ENCODE assay signal across 8 cellular contexts in genomic region chr2:118774458-118775133, GRCh38.
DNase-seq lines count a peak whose midpoint lies in the region; ATAC-seq and TF ChIP-seq lines count a peak whose summit lies in the region.

No MANE protein-coding gene starts in this region.

- H3K4me1 ChIP-seq in H9 (ENCODE audit: insufficient read depth, low read length): no peaks in the 10 kb centered on the region
- peaks cover 4% of the 10 kb centered on the region for H3K4me1 ChIP-seq in neural progenitor cell

- TF ChIP-seq CTCF in H9 (conservative IDR thresholded peaks at IDR 0.05): no peak
- no peak for TF ChIP-seq CTCF in WERI-Rb-1 (IDR thresholded peaks at IDR 0.05; ENCODE audit: low read depth, low read length)
- no peak for TF ChIP-seq CTCF in fibroblast of the aortic adventitia (IDR thresholded peaks at IDR 0.05; ENCODE audit: insufficient read depth, low read length)
- no peak for TF ChIP-seq CTCF in neural progenitor cell (IDR thresholded peaks at IDR 0.05)

- H3K9ac ChIP-seq in H9 (ENCODE audit: extremely low read depth, insufficient read length, low read length) (peak overlapping the region; percentile 9), neural progenitor cell (no peak overlapping the region)

- H3K4me3 Mint-ChIP-seq in H9 (peak overlapping the region; percentile 60 to 78), neural progenitor cell (peak overlapping the region; percentile 63)

- no peaks in the 10 kb centered on the region for H3F3A ChIP-seq in neural progenitor cell (ENCODE audit: low read depth)

- H3K4me2 ChIP-seq in H9 (ENCODE audit: insufficient read depth, insufficient read length, low read length): peak overlapping the region; percentile 95
- peak overlapping the region; percentile 94 for H3K4me2 ChIP-seq in neural progenitor cell

- H3K27ac Mint-ChIP-seq in H9 (no peak overlapping the region), neural progenitor cell (no peak overlapping the region)

- no peak overlapping the region for H3K56ac ChIP-seq in H9 (ENCODE audit: insufficient read length, low read depth, low read length)

- no peak overlapping the region for H2AK5ac ChIP-seq in H9 (ENCODE audit: insufficient read length, low read length)

- H3K27ac ChIP-seq in H9 (ENCODE audit: insufficient read length, low read depth, low read length): no peak overlapping the region
- no peak overlapping the region for H3K27ac ChIP-seq in WERI-Rb-1
- no peak overlapping the region for H3K27ac ChIP-seq in neural progenitor cell

- no peaks in the 10 kb centered on the region for H3K36me3 ChIP-seq in WERI-Rb-1
- H3K36me3 ChIP-seq in neural progenitor cell: no peaks in the 10 kb centered on the region

- no peak for ATAC-seq in HG02763 (IDR thresholded peaks at IDR 0.05; ENCODE audit: unreplicated experiment)

- no peak overlapping the region for H2BK12ac ChIP-seq in H9 (ENCODE audit: insufficient read length, low read depth, low read length)

- H3K36me3 Mint-ChIP-seq in H9 (ENCODE audit: insufficient read depth in 1 of 3, low read depth in 3 of 3) (no peaks in the 10 kb centered on the region), neural progenitor cell (no peaks in the 10 kb centered on the region)

- WGBS in H9 (ENCODE audit: extremely low coverage, insufficient read length, low lambda C conversion rate): no CpG with 5 or more reads among the region's 45 CpGs

- H3K27me3 Mint-ChIP-seq in H9 (ENCODE audit: low read depth) (peaks cover 82% of the 10 kb centered on the region), neural progenitor cell (ENCODE audit: insufficient read depth, low read depth) (peaks cover 9% of the 10 kb centered on the region)

- H3K4me1 Mint-ChIP-seq in H9: peaks cover 5 to 11% of the 10 kb centered on the region in 2 experiments
- H3K4me1 Mint-ChIP-seq in neural progenitor cell: peaks cover 15% of the 10 kb centered on the region

- H3K4ac ChIP-seq in H9 (ENCODE audit: low read depth, low read length): no peak overlapping the region

- H2BK5ac ChIP-seq in H9 (ENCODE audit: insufficient read length, low read length): no peak overlapping the region

- H3K79me2 ChIP-seq in H9 (ENCODE audit: insufficient read depth, low read length) (no peaks in the 10 kb centered on the region), neural progenitor cell (ENCODE audit: low read depth) (no peaks in the 10 kb centered on the region)

- no peak overlapping the region for H4K91ac ChIP-seq in H9 (ENCODE audit: insufficient read length, low read depth, low read length)

- H3K23me2 ChIP-seq in H9 (ENCODE audit: insufficient read length, low read depth, low read length, poor library complexity, severe bottlenecking): peaks cover 6% of the 10 kb centered on the region

- H3T11ph ChIP-seq in H9 (ENCODE audit: low read length): no peak overlapping the region

- H3K9me3 Mint-ChIP-seq in H9 (peaks cover 0 to 1% of the 10 kb centered on the region in 2 experiments; a peak in 1 of 5 replicates), neural progenitor cell (no peaks in the 10 kb centered on the region)

- H3K79me1 ChIP-seq in H9 (ENCODE audit: insufficient read depth, low read depth, low read length, poor library complexity, severe bottlenecking): no peaks in the 10 kb centered on the region

- H2AFZ ChIP-seq in H9 (ENCODE audit: low read length) (no peak overlapping the region), neural progenitor cell (replicated peaks) (peak overlapping the region; percentile 95)

- no peak overlapping the region for H2BK120ac ChIP-seq in H9 (ENCODE audit: low read depth, low read length, poor library complexity, severe bottlenecking)

- H3K27me3 ChIP-seq in H9 (ENCODE audit: insufficient read depth, low read length) (peaks cover 2% of the 10 kb centered on the region; the same call in 1 of the 2 replicates), WERI-Rb-1 (ENCODE audit: insufficient read depth, low read depth, severe bottlenecking) (peaks cover 90% of the 10 kb centered on the region), neural progenitor cell (peaks cover 91% of the 10 kb centered on the region)

- no peak overlapping the region for H3K14ac ChIP-seq in H9 (ENCODE audit: insufficient read depth, low read length)

- H3K4me3 ChIP-seq in WERI-Rb-1 (ENCODE audit: low read depth, low read length): no peak overlapping the region
- peak overlapping the region; percentile 64 for H3K4me3 ChIP-seq in fibroblast of the aortic adventitia (ENCODE audit: low read depth, low read length)
- H3K4me3 ChIP-seq in neural progenitor cell: peak overlapping the region; percentile 56

- no peak overlapping the region for H2BK20ac ChIP-seq in H9 (ENCODE audit: low read depth, low read length, poor library complexity, severe bottlenecking)

- no peak overlapping the region for H4K8ac ChIP-seq in H9 (replicated peaks; ENCODE audit: insufficient read length, low read depth, low read length)

- H3K18ac ChIP-seq in H9 (ENCODE audit: insufficient read length, low read depth, low read length): no peak overlapping the region

- peak; percentile 93 for DNase-seq in AG20443 (ENCODE audit: low spot score)
- DNase-seq in H9: peak; percentile 75
- peak; percentile 39 for DNase-seq in WERI-Rb-1
- DNase-seq in fibroblast of the aortic adventitia (ENCODE audit: low read depth): peak; percentile 43
- DNase-seq in neural progenitor cell (ENCODE audit: low spot score): peak; percentile 91
- no peak for DNase-seq in activated effector memory CD4-positive, alpha-beta T cell treated with anti-CD3 and anti-CD28 coated beads, Interleukin-2, amount 50 U/mL, for 16 hours
- no peak for DNase-seq in NK-92 treated with Interleukin-12 subunit alpha and Interleukin-12 subunit beta, amount 100 ng/mL, for 24 hours (lab: John Stamatoyannopoulos, UW)

- H4K5ac ChIP-seq in H9 (ENCODE audit: insufficient read length, low read depth, low read length): no peak overlapping the region

- H4K20me1 ChIP-seq in H9 (ENCODE audit: control insufficient read depth, insufficient read depth, insufficient read length): no peaks in the 10 kb centered on the region
- H4K20me1 ChIP-seq in neural progenitor cell (ENCODE audit: low read depth): peaks cover 26% of the 10 kb centered on the region

- H3K9me3 ChIP-seq in H9 (ENCODE audit: control insufficient read depth, low read depth, low read length) (no peaks in the 10 kb centered on the region), WERI-Rb-1 (ENCODE audit: severe bottlenecking) (no peaks in the 10 kb centered on the region), neural progenitor cell (ENCODE audit: low read depth) (no peaks in the 10 kb centered on the region)

- H2BK15ac ChIP-seq in H9 (ENCODE audit: low read depth, low read length): no peak overlapping the region

- H3K23ac ChIP-seq in H9 (ENCODE audit: insufficient read length, low read depth, low read length): no peak overlapping the region

Comparison
In these comparisons a context has a peak if more than half of its experiments do, and no peak if none do; other contexts are left out.
1. DNase-seq: peak in AG20443 (single experiment), H9 (single experiment), WERI-Rb-1 (single experiment), fibroblast of the aortic adventitia (single experiment) and neural progenitor cell (single experiment); none in activated effector memory CD4-positive, alpha-beta T cell treated with anti-CD3 and anti-CD28 coated beads, Interleukin-2, amount 50 U/mL, for 16 hours (single experiment) and NK-92 treated with Interleukin-12 subunit alpha and Interleukin-12 subunit beta, amount 100 ng/mL, for 24 hours (single experiment).